24 cellular contexts compared by ENCODE assay signal in the genomic region with DNA sequence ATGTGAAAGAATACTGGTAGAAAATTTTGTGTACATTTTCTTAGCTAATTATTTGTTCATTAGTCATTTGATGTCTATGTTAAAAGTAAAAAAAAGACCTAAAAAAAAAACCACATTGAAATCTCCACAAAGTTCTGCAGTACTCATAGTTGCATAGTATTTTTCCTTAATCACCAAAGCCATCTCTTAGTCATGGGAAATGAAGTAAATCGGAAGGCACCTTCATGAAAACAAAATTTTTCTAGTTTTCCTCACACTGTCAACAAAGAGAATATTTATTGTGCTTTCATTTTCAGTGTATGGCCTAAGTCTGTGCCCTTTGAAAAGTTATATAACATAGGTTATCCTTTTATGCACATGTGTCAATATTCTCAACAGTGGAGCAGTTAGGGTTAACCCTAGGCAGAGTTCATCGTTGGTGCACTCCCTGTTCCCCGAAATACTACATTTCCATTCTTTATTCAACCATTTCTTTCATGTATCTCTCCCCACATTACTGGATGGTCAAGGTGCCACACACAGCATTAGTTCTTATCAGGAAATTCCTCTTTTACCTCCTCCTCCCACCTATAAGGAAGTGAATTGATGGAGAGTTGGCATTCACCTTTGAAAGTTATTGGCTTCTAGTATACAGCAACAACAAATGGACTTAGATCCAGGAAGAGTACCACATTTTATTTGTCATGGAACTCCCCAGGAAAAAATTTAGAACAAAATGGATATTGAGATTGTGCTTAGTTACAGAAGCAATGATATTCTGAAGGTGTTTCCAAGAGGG.
A peak's percentile ranks its signal among the peaks of the same experiment; 100 is the strongest.
DNase-seq lines count a peak whose midpoint lies in the region; ATAC-seq and TF ChIP-seq lines count a peak whose summit lies in the region.
"Had no signal": no experiment of that assay in that cellular context is flagged by ENCODE, and none has a peak within 500 bp of the region (broad histone marks: within the 10 kb centered on the region; RNA-seq: fewer than 3 reads in every experiment).

No MANE protein-coding gene starts in this region.

- H3K9me3 ChIP-seq in mesenchymal stem cell (ENCODE audit: control insufficient read depth, low read length), result no peaks in the 10 kb centered on the region
- H3K9me3 ChIP-seq: BLaER1, left lung had no signal

- H3K23ac ChIP-seq in mesenchymal stem cell (ENCODE audit: low read length in 2 of 2), result no peak overlapping the region

- no peaks in the 10 kb centered on the region for H3K36me3 Mint-ChIP-seq in activated CD4-positive, alpha-beta T cell treated with anti-CD3 and anti-CD28 coated beads, Interleukin-2, amount 10 ng/mL, durations not matched to agents 24 days and 14 days (ENCODE audit: low read depth)
- no peaks in the 10 kb centered on the region for H3K36me3 Mint-ChIP-seq in mesothelial cell of epicardium
- H3K36me3 Mint-ChIP-seq: neural progenitor cell had no signal

- ATAC-seq in HG03097 (IDR thresholded peaks at IDR 0.05; ENCODE audit: low FRiP score, unreplicated experiment) (no peak), GM21529 (IDR thresholded peaks at IDR 0.05; ENCODE audit: unreplicated experiment) (no peak)
- ATAC-seq: left lung, Panc1 had no signal

- H3K36me3 ChIP-seq in mesenchymal stem cell (ENCODE audit: control insufficient read depth in 1 of 2, insufficient read depth in 2 of 2, low read depth in 1 of 2, low read length in 2 of 2), result no peaks in the 10 kb centered on the region
- H3K36me3 ChIP-seq: BLaER1, left lung, neural progenitor cell had no signal

- no peaks in the 10 kb centered on the region for H3K9me3 Mint-ChIP-seq in activated CD4-positive, alpha-beta T cell treated with anti-CD3 and anti-CD28 coated beads, Interleukin-2, amount 10 ng/mL, durations not matched to agents 24 days and 14 days
- H3K9me3 Mint-ChIP-seq in mesothelial cell of epicardium, result no peaks in the 10 kb centered on the region
- H3K9me3 Mint-ChIP-seq: endodermal cell, neural progenitor cell had no signal

- H3K4me2 ChIP-seq in mesenchymal stem cell (ENCODE audit: low read length, poor library complexity, severe bottlenecking), result no peak overlapping the region
- H3K4me2 ChIP-seq: BLaER1, neural progenitor cell had no signal

- H2AK5ac ChIP-seq in mesenchymal stem cell (ENCODE audit: low read length, severe bottlenecking), result no peak overlapping the region

- intact Hi-C loops in activated CD4-positive, alpha-beta T cell treated with anti-CD3 and anti-CD28 coated beads, Interleukin-2, amount 10 ng/mL, durations not matched to agents 24 days and 14 days (cut with micrococcal nuclease), result no loop called here

- H3K27ac ChIP-seq in mesenchymal stem cell (ENCODE audit: low read length, poor library complexity, severe bottlenecking), result no peak overlapping the region
- H3K27ac ChIP-seq: BLaER1, HL-60, left lung, neural progenitor cell, VCaP had no signal

- 92% methylated on average over 2 of the region's 3 CpGs for WGBS in mesenchymal stem cell

- H3K27me3 Mint-ChIP-seq in activated CD4-positive, alpha-beta T cell treated with anti-CD3 and anti-CD28 coated beads, Interleukin-2, amount 10 ng/mL, durations not matched to agents 24 days and 14 days, result peaks cover 13% of the 10 kb centered on the region
- no peaks in the 10 kb centered on the region for H3K27me3 Mint-ChIP-seq in mesothelial cell of epicardium (ENCODE audit: low read depth)

- peaks cover 2% of the 10 kb centered on the region for H3K4me1 ChIP-seq in mesenchymal stem cell (ENCODE audit: control insufficient read depth, insufficient read depth, low read depth, low read length)
- H3K4me1 ChIP-seq: BLaER1, neural progenitor cell had no signal

- H4K91ac ChIP-seq in mesenchymal stem cell (ENCODE audit: low read length), result no peak overlapping the region

- H2BK5ac ChIP-seq in mesenchymal stem cell (ENCODE audit: low read depth, low read length, poor library complexity, severe bottlenecking), result no peak overlapping the region

- TF ChIP-seq CTCF in mesothelial cell of epicardium (IDR thresholded peaks at IDR 0.05; ENCODE audit: unreplicated experiment), result no peak

- H3K14ac ChIP-seq in mesenchymal stem cell (ENCODE audit: low read length in 2 of 2), result no peak overlapping the region

- H3K27ac Mint-ChIP-seq in activated CD4-positive, alpha-beta T cell treated with anti-CD3 and anti-CD28 coated beads, Interleukin-2, amount 10 ng/mL, durations not matched to agents 24 days and 14 days, result no peak overlapping the region
- H3K27ac Mint-ChIP-seq in mesothelial cell of epicardium, result no peak overlapping the region
- H3K27ac Mint-ChIP-seq: endodermal cell, neural progenitor cell had no signal

- H4K8ac ChIP-seq in mesenchymal stem cell (ENCODE audit: low read length), result no peak overlapping the region

- H3K18ac ChIP-seq in mesenchymal stem cell (ENCODE audit: low read depth in 1 of 2, low read length in 2 of 2), result no peak overlapping the region

- H2BK120ac ChIP-seq in mesenchymal stem cell (ENCODE audit: low read depth, low read length), result no peak overlapping the region

- no peak overlapping the region for H3K4me3 ChIP-seq in mesenchymal stem cell (ENCODE audit: insufficient read depth in 1 of 2, low read depth in 1 of 2, low read length in 2 of 2)
- H3K4me3 ChIP-seq: BLaER1, left lung, neural progenitor cell had no signal

- no peaks in the 10 kb centered on the region for H3K4me1 Mint-ChIP-seq in activated CD4-positive, alpha-beta T cell treated with anti-CD3 and anti-CD28 coated beads, Interleukin-2, amount 10 ng/mL, durations not matched to agents 24 days and 14 days
- peaks cover 4% of the 10 kb centered on the region for H3K4me1 Mint-ChIP-seq in mesothelial cell of epicardium
- H3K4me1 Mint-ChIP-seq: endodermal cell had no signal

- no peaks in the 10 kb centered on the region for H3K27me3 ChIP-seq in mesenchymal stem cell (ENCODE audit: control insufficient read depth in 1 of 2, insufficient read depth in 1 of 2, low read length in 2 of 2)
- H3K27me3 ChIP-seq: BLaER1, left lung, neural progenitor cell had no signal

- H2BK12ac ChIP-seq in mesenchymal stem cell (ENCODE audit: low read length in 2 of 2), result no peak overlapping the region

- H3K9ac ChIP-seq in mesenchymal stem cell (ENCODE audit: low read length), result no peak overlapping the region
- H3K9ac ChIP-seq: BLaER1, neural progenitor cell had no signal

- no peak overlapping the region for H3K4me3 Mint-ChIP-seq in activated CD4-positive, alpha-beta T cell treated with anti-CD3 and anti-CD28 coated beads, Interleukin-2, amount 10 ng/mL, durations not matched to agents 24 days and 14 days
- H3K4me3 Mint-ChIP-seq in mesothelial cell of epicardium, result no peak overlapping the region
- H3K4me3 Mint-ChIP-seq: endodermal cell, neural progenitor cell had no signal

- H2AFZ ChIP-seq in mesenchymal stem cell (ENCODE audit: low read depth, low read length), result no peak overlapping the region
- H2AFZ ChIP-seq: neural progenitor cell had no signal

- no peak overlapping the region for H2BK15ac ChIP-seq in mesenchymal stem cell (ENCODE audit: low read depth, poor library complexity, severe bottlenecking)

- no peaks in the 10 kb centered on the region for H3K79me1 ChIP-seq in mesenchymal stem cell (replicated peaks; ENCODE audit: low read length, poor library complexity, severe bottlenecking)

- DNase-seq in activated CD4-positive, alpha-beta T cell treated with anti-CD3 and anti-CD28 coated beads, Interleukin-2, amount 10 ng/mL, durations not matched to agents 24 days and 14 days, result peak; percentile 4
- no peak for DNase-seq in activated CD4-positive, alpha-beta T cell treated with anti-CD3 and anti-CD28 coated beads for 1 hour
- peak; percentile 67 for DNase-seq in amniotic epithelial cell (ENCODE audit: low read depth)
- peak; percentile 25 for DNase-seq in mesenchymal stem cell
- DNase-seq in NOMO-1 treated with DMSO at 0.1 percent for 48 hours (lab: John Stamatoyannopoulos, UW; ENCODE audit: unreplicated experiment), result no peak
- no peak for DNase-seq in mesothelial cell of epicardium (ENCODE audit: low spot score in 2 of 2, unreplicated experiment in 2 of 2)
- DNase-seq: 8988T; activated CD4-positive, alpha-beta T cell treated with anti-CD3 and anti-CD28 coated beads, Interleukin-2, amount 50 U/mL, for 4 hours; aorta; Calu3; endodermal cell; left lung; MV-4-11; NCI-H187 treated with DMSO at 0.1 percent for 48 hours; NCI-H226; stimulated activated CD4-positive, alpha-beta T cell treated with anti-CD3 and anti-CD28 coated beads, Interleukin-12 subunit alpha, Interleukin-12 subunit beta, amount 100 ng/mL, for 4 hours; T-helper 2 cell had no signal

- no peak overlapping the region for H3K4ac ChIP-seq in mesenchymal stem cell (ENCODE audit: low read depth in 1 of 2, low read length in 2 of 2)

Comparison
In these comparisons a context has a peak if more than half of its experiments do, and no peak if none do; other contexts are left out.
1. DNase-seq: peak in activated CD4-positive, alpha-beta T cell treated with anti-CD3 and anti-CD28 coated beads, Interleukin-2, amount 10 ng/mL, durations not matched to agents 24 days and 14 days (single experiment), amniotic epithelial cell (single experiment) and mesenchymal stem cell (single experiment); none in activated CD4-positive, alpha-beta T cell treated with anti-CD3 and anti-CD28 coated beads for 1 hour (single experiment), NOMO-1 treated with DMSO at 0.1 percent for 48 hours (single experiment) and mesothelial cell of epicardium (0 of 2).